ENCODE assay signal across 1 cellular context in the genomic region with DNA sequence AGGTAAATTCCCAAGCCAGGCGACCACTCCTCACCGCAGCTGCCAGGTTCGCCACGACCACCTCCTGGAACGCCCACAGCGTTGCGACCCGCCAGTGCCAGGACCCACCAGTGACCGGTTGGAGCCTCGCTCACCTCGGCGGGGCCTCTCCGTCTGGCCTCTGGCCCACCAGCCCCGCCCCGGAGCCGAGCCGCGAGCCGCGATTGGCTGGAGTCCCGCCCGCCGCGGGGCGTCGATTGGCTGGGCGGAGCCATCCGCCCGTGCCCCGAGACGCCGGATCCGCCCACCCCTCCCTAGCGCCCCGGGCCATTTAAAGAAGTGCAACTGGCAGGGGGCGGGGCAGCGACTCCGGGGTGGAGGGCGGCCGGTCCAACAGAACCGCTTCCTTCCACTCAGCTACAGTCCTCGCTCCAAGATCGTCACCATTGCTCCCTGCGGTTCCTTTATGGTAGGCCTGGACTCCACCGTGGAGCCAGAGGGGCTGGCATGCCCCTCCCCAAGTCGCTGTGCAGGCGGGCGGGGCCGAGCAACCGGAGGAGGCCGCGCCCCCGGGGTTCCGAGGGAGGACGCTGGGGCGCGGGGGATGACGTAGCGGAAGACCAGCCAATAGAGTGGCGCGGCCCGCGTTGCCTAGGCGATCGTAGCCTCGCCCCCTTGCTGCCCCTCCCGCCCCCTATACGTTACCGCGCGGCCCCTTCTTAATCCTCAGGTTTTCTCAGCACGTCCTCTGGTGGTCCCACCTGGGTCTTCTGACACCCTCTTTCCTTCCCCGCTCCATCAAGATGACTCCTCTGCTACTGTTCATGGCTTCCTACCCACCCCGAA.
TF ChIP-seq lines count a peak whose summit lies in the region.

A gene with protein sequence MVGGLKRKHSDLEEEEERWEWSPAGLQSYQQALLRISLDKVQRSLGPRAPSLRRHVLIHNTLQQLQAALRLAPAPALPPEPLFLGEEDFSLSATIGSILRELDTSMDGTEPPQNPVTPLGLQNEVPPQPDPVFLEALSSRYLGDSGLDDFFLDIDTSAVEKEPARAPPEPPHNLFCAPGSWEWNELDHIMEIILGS (minus strand): TSS at position 155 of the 825 bp plus-strand sequence. CDS start 2,255 bp downstream, outside the sequence.

TF ChIP-seq in K562, 482 proteins besides CTCF, POLR2A, EP300 and RAD21 (continued from another document and continues in another):
- TF ChIP-seq ZNF274 (IDR thresholded peaks at IDR 0.05; ENCODE audit: borderline replicate concordance, low read depth, low read length) = no peak
- TF ChIP-seq, protein P1, sequence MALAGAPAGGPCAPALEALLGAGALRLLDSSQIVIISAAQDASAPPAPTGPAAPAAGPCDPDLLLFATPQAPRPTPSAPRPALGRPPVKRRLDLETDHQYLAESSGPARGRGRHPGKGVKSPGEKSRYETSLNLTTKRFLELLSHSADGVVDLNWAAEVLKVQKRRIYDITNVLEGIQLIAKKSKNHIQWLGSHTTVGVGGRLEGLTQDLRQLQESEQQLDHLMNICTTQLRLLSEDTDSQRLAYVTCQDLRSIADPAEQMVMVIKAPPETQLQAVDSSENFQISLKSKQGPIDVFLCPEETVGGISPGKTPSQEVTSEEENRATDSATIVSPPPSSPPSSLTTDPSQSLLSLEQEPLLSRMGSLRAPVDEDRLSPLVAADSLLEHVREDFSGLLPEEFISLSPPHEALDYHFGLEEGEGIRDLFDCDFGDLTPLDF (CRISPR knock-in tag; IDR thresholded peaks at IDR 0.05) = peak; percentile 64; the same call in 1 of the 2 replicates
- TF ChIP-seq NFE2 (IDR thresholded peaks at IDR 0.05; ENCODE audit: low read depth) = 0 out of 2 replicates have a peak, but pooled peaks have one; percentile 32
- TF ChIP-seq RBM25 (IDR thresholded peaks at IDR 0.05; ENCODE audit: low read depth, low read length, severe bottlenecking) = peak; percentile 99
- TF ChIP-seq HDAC2 (IDR thresholded peaks at IDR 0.05) = peak; percentile 80; the same call in 1 of the 2 replicates
- TF ChIP-seq ELF1 (tag; IDR thresholded peaks at IDR 0.05) = no peak
- no peak for TF ChIP-seq BACH1 (tag; IDR thresholded peaks at IDR 0.05)
- TF ChIP-seq CREBBP (IDR thresholded peaks at IDR 0.05; ENCODE audit: low read depth, low read length) = no peak
- no peak for TF ChIP-seq LARP7 (IDR thresholded peaks at IDR 0.05)
- TF ChIP-seq, protein P2, sequence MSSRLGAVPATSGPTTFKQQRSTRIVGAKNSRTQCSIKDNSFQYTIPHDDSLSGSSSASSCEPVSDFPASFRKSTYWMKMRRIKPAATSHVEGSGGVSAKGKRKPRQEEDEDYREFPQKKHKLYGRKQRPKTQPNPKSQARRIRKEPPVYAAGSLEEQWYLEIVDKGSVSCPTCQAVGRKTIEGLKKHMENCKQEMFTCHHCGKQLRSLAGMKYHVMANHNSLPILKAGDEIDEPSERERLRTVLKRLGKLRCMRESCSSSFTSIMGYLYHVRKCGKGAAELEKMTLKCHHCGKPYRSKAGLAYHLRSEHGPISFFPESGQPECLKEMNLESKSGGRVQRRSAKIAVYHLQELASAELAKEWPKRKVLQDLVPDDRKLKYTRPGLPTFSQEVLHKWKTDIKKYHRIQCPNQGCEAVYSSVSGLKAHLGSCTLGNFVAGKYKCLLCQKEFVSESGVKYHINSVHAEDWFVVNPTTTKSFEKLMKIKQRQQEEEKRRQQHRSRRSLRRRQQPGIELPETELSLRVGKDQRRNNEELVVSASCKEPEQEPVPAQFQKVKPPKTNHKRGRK (tag; IDR thresholded peaks at IDR 0.05) = no peak
- TF ChIP-seq, protein P3, sequence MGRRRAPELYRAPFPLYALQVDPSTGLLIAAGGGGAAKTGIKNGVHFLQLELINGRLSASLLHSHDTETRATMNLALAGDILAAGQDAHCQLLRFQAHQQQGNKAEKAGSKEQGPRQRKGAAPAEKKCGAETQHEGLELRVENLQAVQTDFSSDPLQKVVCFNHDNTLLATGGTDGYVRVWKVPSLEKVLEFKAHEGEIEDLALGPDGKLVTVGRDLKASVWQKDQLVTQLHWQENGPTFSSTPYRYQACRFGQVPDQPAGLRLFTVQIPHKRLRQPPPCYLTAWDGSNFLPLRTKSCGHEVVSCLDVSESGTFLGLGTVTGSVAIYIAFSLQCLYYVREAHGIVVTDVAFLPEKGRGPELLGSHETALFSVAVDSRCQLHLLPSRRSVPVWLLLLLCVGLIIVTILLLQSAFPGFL (CRISPR knock-in tag; IDR thresholded peaks at IDR 0.05) = no peak
- TF ChIP-seq FOXA1 (IDR thresholded peaks at IDR 0.05; ENCODE audit: borderline replicate concordance) = no peak
- peak; percentile 44 for TF ChIP-seq SMAD1 (IDR thresholded peaks at IDR 0.05; ENCODE audit: low read depth, low read length, partially characterized antibody)
- TF ChIP-seq ZNF778 (CRISPR knock-in tag; IDR thresholded peaks at IDR 0.05) = no peak
- TF ChIP-seq, protein P4, sequence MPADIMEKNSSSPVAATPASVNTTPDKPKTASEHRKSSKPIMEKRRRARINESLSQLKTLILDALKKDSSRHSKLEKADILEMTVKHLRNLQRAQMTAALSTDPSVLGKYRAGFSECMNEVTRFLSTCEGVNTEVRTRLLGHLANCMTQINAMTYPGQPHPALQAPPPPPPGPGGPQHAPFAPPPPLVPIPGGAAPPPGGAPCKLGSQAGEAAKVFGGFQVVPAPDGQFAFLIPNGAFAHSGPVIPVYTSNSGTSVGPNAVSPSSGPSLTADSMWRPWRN (IDR thresholded peaks at IDR 0.05; ENCODE audit: low read depth) = no peak; the same call in 1 of the 2 replicates
- TF ChIP-seq, protein P5, sequence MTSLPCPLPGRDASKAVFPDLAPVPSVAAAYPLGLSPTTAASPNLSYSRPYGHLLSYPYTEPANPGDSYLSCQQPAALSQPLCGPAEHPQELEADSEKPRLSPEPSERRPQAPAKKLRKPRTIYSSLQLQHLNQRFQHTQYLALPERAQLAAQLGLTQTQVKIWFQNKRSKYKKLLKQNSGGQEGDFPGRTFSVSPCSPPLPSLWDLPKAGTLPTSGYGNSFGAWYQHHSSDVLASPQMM (CRISPR knock-in tag; IDR thresholded peaks at IDR 0.05) = no peak
- TF ChIP-seq, protein P6, sequence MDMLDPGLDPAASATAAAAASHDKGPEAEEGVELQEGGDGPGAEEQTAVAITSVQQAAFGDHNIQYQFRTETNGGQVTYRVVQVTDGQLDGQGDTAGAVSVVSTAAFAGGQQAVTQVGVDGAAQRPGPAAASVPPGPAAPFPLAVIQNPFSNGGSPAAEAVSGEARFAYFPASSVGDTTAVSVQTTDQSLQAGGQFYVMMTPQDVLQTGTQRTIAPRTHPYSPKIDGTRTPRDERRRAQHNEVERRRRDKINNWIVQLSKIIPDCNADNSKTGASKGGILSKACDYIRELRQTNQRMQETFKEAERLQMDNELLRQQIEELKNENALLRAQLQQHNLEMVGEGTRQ (CRISPR knock-in tag; IDR thresholded peaks at IDR 0.05) = no peak
- TF ChIP-seq KDM2B (CRISPR knock-in tag; IDR thresholded peaks at IDR 0.05) = no peak
- TF ChIP-seq, protein P7, sequence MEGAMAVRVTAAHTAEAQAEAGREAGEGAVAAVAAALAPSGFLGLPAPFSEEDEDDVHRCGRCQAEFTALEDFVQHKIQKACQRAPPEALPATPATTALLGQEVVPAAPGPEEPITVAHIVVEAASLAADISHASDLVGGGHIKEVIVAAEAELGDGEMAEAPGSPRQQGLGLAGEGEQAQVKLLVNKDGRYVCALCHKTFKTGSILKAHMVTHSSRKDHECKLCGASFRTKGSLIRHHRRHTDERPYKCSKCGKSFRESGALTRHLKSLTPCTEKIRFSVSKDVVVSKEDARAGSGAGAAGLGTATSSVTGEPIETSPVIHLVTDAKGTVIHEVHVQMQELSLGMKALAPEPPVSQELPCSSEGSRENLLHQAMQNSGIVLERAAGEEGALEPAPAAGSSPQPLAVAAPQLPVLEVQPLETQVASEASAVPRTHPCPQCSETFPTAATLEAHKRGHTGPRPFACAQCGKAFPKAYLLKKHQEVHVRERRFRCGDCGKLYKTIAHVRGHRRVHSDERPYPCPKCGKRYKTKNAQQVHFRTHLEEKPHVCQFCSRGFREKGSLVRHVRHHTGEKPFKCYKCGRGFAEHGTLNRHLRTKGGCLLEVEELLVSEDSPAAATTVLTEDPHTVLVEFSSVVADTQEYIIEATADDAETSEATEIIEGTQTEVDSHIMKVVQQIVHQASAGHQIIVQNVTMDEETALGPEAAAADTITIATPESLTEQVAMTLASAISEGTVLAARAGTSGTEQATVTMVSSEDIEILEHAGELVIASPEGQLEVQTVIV (CRISPR knock-in tag; IDR thresholded peaks at IDR 0.05; ENCODE audit: borderline replicate concordance) = no peak
- TF ChIP-seq MED1 (CRISPR knock-in tag; IDR thresholded peaks at IDR 0.05; ENCODE audit: borderline replicate concordance) = no peak
- TF ChIP-seq, protein P8, sequence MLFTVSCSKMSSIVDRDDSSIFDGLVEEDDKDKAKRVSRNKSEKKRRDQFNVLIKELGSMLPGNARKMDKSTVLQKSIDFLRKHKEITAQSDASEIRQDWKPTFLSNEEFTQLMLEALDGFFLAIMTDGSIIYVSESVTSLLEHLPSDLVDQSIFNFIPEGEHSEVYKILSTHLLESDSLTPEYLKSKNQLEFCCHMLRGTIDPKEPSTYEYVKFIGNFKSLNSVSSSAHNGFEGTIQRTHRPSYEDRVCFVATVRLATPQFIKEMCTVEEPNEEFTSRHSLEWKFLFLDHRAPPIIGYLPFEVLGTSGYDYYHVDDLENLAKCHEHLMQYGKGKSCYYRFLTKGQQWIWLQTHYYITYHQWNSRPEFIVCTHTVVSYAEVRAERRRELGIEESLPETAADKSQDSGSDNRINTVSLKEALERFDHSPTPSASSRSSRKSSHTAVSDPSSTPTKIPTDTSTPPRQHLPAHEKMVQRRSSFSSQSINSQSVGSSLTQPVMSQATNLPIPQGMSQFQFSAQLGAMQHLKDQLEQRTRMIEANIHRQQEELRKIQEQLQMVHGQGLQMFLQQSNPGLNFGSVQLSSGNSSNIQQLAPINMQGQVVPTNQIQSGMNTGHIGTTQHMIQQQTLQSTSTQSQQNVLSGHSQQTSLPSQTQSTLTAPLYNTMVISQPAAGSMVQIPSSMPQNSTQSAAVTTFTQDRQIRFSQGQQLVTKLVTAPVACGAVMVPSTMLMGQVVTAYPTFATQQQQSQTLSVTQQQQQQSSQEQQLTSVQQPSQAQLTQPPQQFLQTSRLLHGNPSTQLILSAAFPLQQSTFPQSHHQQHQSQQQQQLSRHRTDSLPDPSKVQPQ (CRISPR knock-in tag; IDR thresholded peaks at IDR 0.05; ENCODE audit: borderline replicate concordance) = no peak
- TF ChIP-seq BMI1 (IDR thresholded peaks at IDR 0.05; ENCODE audit: low read length) = peak; percentile 91
- TF ChIP-seq, protein P9, sequence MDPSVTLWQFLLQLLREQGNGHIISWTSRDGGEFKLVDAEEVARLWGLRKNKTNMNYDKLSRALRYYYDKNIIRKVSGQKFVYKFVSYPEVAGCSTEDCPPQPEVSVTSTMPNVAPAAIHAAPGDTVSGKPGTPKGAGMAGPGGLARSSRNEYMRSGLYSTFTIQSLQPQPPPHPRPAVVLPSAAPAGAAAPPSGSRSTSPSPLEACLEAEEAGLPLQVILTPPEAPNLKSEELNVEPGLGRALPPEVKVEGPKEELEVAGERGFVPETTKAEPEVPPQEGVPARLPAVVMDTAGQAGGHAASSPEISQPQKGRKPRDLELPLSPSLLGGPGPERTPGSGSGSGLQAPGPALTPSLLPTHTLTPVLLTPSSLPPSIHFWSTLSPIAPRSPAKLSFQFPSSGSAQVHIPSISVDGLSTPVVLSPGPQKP (CRISPR knock-in tag; IDR thresholded peaks at IDR 0.05) = no peak
- no peak for TF ChIP-seq BDP1 (IDR thresholded peaks at IDR 0.05; ENCODE audit: insufficient read depth, insufficient read length)
- no peak for TF ChIP-seq NR3C1 (CRISPR knock-in tag; IDR thresholded peaks at IDR 0.05)
- TF ChIP-seq, protein P10, sequence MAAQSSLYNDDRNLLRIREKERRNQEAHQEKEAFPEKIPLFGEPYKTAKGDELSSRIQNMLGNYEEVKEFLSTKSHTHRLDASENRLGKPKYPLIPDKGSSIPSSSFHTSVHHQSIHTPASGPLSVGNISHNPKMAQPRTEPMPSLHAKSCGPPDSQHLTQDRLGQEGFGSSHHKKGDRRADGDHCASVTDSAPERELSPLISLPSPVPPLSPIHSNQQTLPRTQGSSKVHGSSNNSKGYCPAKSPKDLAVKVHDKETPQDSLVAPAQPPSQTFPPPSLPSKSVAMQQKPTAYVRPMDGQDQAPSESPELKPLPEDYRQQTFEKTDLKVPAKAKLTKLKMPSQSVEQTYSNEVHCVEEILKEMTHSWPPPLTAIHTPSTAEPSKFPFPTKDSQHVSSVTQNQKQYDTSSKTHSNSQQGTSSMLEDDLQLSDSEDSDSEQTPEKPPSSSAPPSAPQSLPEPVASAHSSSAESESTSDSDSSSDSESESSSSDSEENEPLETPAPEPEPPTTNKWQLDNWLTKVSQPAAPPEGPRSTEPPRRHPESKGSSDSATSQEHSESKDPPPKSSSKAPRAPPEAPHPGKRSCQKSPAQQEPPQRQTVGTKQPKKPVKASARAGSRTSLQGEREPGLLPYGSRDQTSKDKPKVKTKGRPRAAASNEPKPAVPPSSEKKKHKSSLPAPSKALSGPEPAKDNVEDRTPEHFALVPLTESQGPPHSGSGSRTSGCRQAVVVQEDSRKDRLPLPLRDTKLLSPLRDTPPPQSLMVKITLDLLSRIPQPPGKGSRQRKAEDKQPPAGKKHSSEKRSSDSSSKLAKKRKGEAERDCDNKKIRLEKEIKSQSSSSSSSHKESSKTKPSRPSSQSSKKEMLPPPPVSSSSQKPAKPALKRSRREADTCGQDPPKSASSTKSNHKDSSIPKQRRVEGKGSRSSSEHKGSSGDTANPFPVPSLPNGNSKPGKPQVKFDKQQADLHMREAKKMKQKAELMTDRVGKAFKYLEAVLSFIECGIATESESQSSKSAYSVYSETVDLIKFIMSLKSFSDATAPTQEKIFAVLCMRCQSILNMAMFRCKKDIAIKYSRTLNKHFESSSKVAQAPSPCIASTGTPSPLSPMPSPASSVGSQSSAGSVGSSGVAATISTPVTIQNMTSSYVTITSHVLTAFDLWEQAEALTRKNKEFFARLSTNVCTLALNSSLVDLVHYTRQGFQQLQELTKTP (IDR thresholded peaks at IDR 0.05; ENCODE audit: low read depth in 1 of 2, partially characterized antibody in 2 of 2) = no peak
- no peak for TF ChIP-seq DMBX1 (CRISPR knock-in tag; IDR thresholded peaks at IDR 0.05; ENCODE audit: borderline replicate concordance)
- TF ChIP-seq HNRNPL (IDR thresholded peaks at IDR 0.05; ENCODE audit: low read depth, low read length) = no peak
- TF ChIP-seq HMGN3 (IDR thresholded peaks at IDR 0.05; ENCODE audit: borderline replicate concordance, extremely low read depth, insufficient read length, low read depth, low read length) = peak; percentile 76
